ENCODE assay signal across 10 cellular contexts in genomic region chr1:201562257-201562656, GRCh38. TPM values are rescaled to one million over a fixed set of nuclear protein-coding genes. Genes with fewer than 3 reads are reported as not detected.
DNase-seq lines count a peak whose midpoint lies in the region; ATAC-seq and TF ChIP-seq lines count a peak whose summit lies in the region.
"Had no signal": no experiment of that assay in that cellular context is flagged by ENCODE, and none has a peak within 500 bp of the region (broad histone marks: within the 10 kb centered on the region; RNA-seq: fewer than 3 reads in every experiment).

No MANE protein-coding gene starts in this region.

- CTCF ChIA-PET in activated naive CD4-positive, alpha-beta T cell treated with anti-CD3 and anti-CD28 coated beads, Interleukin-2, amount 10 ng/mL, durations not matched to agents 7 days and 5 days (lab: Charles Lee), result interaction anchor here (1.0 to 8.0 kb wide), 4 partner anchors 12 to 334 kb away, joined by 3 to 145 read pairs (median 32); no protein-coding TSS in a partner anchor

- intact Hi-C loops in sigmoid colon (cut with DNase I), result no loop called here
- intact Hi-C loops in body of pancreas (cut with DNase I), result no loop called here

- 77 to 85% methylated on average over 4 of the region's 4 CpGs for WGBS in sigmoid colon, 2 donors
- 54 to 57% methylated on average over 2 to 4 of the region's 4 CpGs for WGBS in body of pancreas, 2 donors

- H3K4me1 Mint-ChIP-seq in activated naive CD4-positive, alpha-beta T cell treated with anti-CD3 and anti-CD28 coated beads, Interleukin-2, amount 10 ng/mL, durations not matched to agents 7 days and 5 days, result peaks cover 3% of the 10 kb centered on the region

- no peak for TF ChIP-seq EP300 in sigmoid colon (IDR thresholded peaks at IDR 0.05)

- TF ChIP-seq POLR2A in sigmoid colon (IDR thresholded peaks at IDR 0.05) (no peak), body of pancreas (IDR thresholded peaks at IDR 0.05) (no peak)

- H3K27me3 ChIP-seq in sigmoid colon (no peaks in the 10 kb centered on the region), body of pancreas (no peaks in the 10 kb centered on the region)

- H3K36me3 ChIP-seq in sigmoid colon (no peaks in the 10 kb centered on the region), body of pancreas (replicated peaks in 1 of 2; ENCODE audit: insufficient read depth in 1 of 2, low read depth in 2 of 2) (no peaks in the 10 kb centered on the region)

- DNase-seq in EH (ENCODE audit: low read depth) (peak; percentile 97), T1000 (lab: John Stamatoyannopoulos, UW) (peak; percentile 14), fibroblast of the aortic adventitia (ENCODE audit: low read depth) (peak; percentile 95), sigmoid colon (peak; percentile 78), NCI-H2227 (lab: John Stamatoyannopoulos, UW; ENCODE audit: unreplicated experiment) (no peak), UCSD-AML1 (lab: John Stamatoyannopoulos, UW; ENCODE audit: unreplicated experiment) (no peak), body of pancreas (no peak)
- no peak for DNase-seq in activated naive CD4-positive, alpha-beta T cell treated with anti-CD3 and anti-CD28 coated beads, Interleukin-2, amount 10 ng/mL, durations not matched to agents 7 days and 5 days
- DNase-seq: activated T-cell treated with anti-CD3 and anti-CD28 coated beads for 4 hours, NCI-H1092 treated with DMSO at 0.1 percent for 48 hours had no signal

- H3K4me3 ChIP-seq in fibroblast of the aortic adventitia (ENCODE audit: low read depth, low read length) (no peak overlapping the region), sigmoid colon (no peak overlapping the region), body of pancreas (no peak overlapping the region)

- H3K36me3 Mint-ChIP-seq in activated naive CD4-positive, alpha-beta T cell treated with anti-CD3 and anti-CD28 coated beads, Interleukin-2, amount 10 ng/mL, durations not matched to agents 7 days and 5 days, result no peaks in the 10 kb centered on the region

- H3K4me1 ChIP-seq in sigmoid colon (peaks cover 0 to 71% (median 61%) of the 10 kb centered on the region in 4 donors), body of pancreas (peaks cover 5% of the 10 kb centered on the region)

- H3K27ac ChIP-seq in sigmoid colon (peak overlapping the region; percentile 51 to 81 (median 70)), body of pancreas (no peak overlapping the region)

- H3K27ac Mint-ChIP-seq in activated naive CD4-positive, alpha-beta T cell treated with anti-CD3 and anti-CD28 coated beads, Interleukin-2, amount 10 ng/mL, durations not matched to agents 7 days and 5 days, result no peak overlapping the region

- TF ChIP-seq CTCF in fibroblast of the aortic adventitia (IDR thresholded peaks at IDR 0.05; ENCODE audit: insufficient read depth, low read length), result no peak
- TF ChIP-seq CTCF in sigmoid colon (IDR thresholded peaks at IDR 0.05), result no peak
- no peak for TF ChIP-seq CTCF in body of pancreas (IDR thresholded peaks at IDR 0.05)

- H3K4me3 Mint-ChIP-seq in activated naive CD4-positive, alpha-beta T cell treated with anti-CD3 and anti-CD28 coated beads, Interleukin-2, amount 10 ng/mL, durations not matched to agents 7 days and 5 days, result no peak overlapping the region

- H3K9me3 ChIP-seq in sigmoid colon (no peaks in the 10 kb centered on the region), body of pancreas (no peaks in the 10 kb centered on the region)

- peaks cover 15% of the 10 kb centered on the region for H3K27me3 Mint-ChIP-seq in activated naive CD4-positive, alpha-beta T cell treated with anti-CD3 and anti-CD28 coated beads, Interleukin-2, amount 10 ng/mL, durations not matched to agents 7 days and 5 days

- no peaks in the 10 kb centered on the region for H3K9me3 Mint-ChIP-seq in activated naive CD4-positive, alpha-beta T cell treated with anti-CD3 and anti-CD28 coated beads, Interleukin-2, amount 10 ng/mL, durations not matched to agents 7 days and 5 days

- ATAC-seq in body of pancreas, result no peak

RNA-seq across cellular contexts. Expression of gene NAV1, which starts 23.3 kb away (rescaled TPM):
- total RNA-seq in fibroblast of the aortic adventitia (ENCODE audit: low replicate concordance) (29.8 and 136 TPM in 2 replicates), sigmoid colon (10 to 100 TPM; 17.1 to 44.9 (median 20.9) TPM), body of pancreas (10 to 100 TPM; 11.5 to 13.7 TPM)
- polyA plus RNA-seq in sigmoid colon, result 1 to 10 TPM; 1.8 to 8.2 (median 3.0) TPM

RNA-seq across cellular contexts. Expression of gene CSRP1, which starts 55.3 kb away (rescaled TPM):
- total RNA-seq in fibroblast of the aortic adventitia (ENCODE audit: low replicate concordance) (86.9 and 120 TPM in 2 replicates), sigmoid colon (1,000 to 10,000 TPM; 4,737 to 8,467 (median 6,048) TPM), body of pancreas (100 to 1,000 TPM; 127 to 245 TPM)
- 100 to 1,000 TPM; 189 to 296 (median 264) TPM for polyA plus RNA-seq in sigmoid colon

Comparison
In these comparisons a context has a peak if more than half of its experiments do, and no peak if none do; other contexts are left out.
1. DNase-seq: peak in EH (single experiment), T1000 (single experiment), fibroblast of the aortic adventitia (single experiment) and sigmoid colon (single experiment); none in NCI-H2227 (single experiment), activated naive CD4-positive, alpha-beta T cell treated with anti-CD3 and anti-CD28 coated beads, Interleukin-2, amount 10 ng/mL, durations not matched to agents 7 days and 5 days (single experiment), UCSD-AML1 (single experiment) and body of pancreas (0 of 4).
2. H3K27ac ChIP-seq: peak in sigmoid colon (4 of 4); none in body of pancreas (0 of 4).
3. RNA of gene CSRP1, which starts 55.3 kb away (total RNA-seq): 4,737 to 8,467 TPM in sigmoid colon; 127 to 245 TPM in body of pancreas and 86.9 to 120 TPM in fibroblast of the aortic adventitia; every median in the first group is over 10 times any median in the second.